8 cellular contexts compared by ENCODE assay signal in genomic region chr22:28741200-28741757, GRCh38. TPM values are rescaled to one million over a fixed set of nuclear protein-coding genes. Genes with fewer than 3 reads are reported as not detected.
A peak's percentile ranks its signal among the peaks of the same experiment; 100 is the strongest.
DNase-seq lines count a peak whose midpoint lies in the region; ATAC-seq, FAIRE-seq and TF ChIP-seq lines count a peak whose summit lies in the region.

No MANE protein-coding gene starts in this region.

- no peak for FAIRE-seq in astrocyte (lab: Jason Lieb, UNC)

- peak overlapping the region; percentile 90 for H3K27ac Mint-ChIP-seq in astrocyte (ENCODE audit: unreplicated experiment)

- H2AFZ ChIP-seq in astrocyte (ENCODE audit: low read depth, low read length): peak overlapping the region; percentile 85
- H2AFZ ChIP-seq in mesenchymal stem cell (ENCODE audit: low read depth, low read length): peak overlapping the region; percentile 55

- H3K4me3 ChIP-seq in HEK293 (ENCODE audit: low read depth, low read length) (peak overlapping the region; percentile 64), astrocyte (ENCODE audit: insufficient read depth, low read depth, low read length) (peak overlapping the region; percentile 89), mesenchymal stem cell (ENCODE audit: insufficient read depth in 1 of 2, low read depth in 1 of 2, low read length in 2 of 2) (peak overlapping the region; percentile 56 to 90)

- no peak overlapping the region for H2BK12ac ChIP-seq in mesenchymal stem cell (ENCODE audit: low read length in 2 of 2)

- H3K4me3 Mint-ChIP-seq in astrocyte (ENCODE audit: unreplicated experiment): peak overlapping the region; percentile 95

- no peak overlapping the region for H4K8ac ChIP-seq in mesenchymal stem cell (ENCODE audit: low read length)

- H3K9ac ChIP-seq in astrocyte (ENCODE audit: low read length) (peak overlapping the region; percentile 95), mesenchymal stem cell (ENCODE audit: low read length) (peak overlapping the region; percentile 98)

- peak overlapping the region; percentile 53 for H2AK5ac ChIP-seq in mesenchymal stem cell (ENCODE audit: low read length, severe bottlenecking)

- WGBS in mesenchymal stem cell: 15% methylated on average over 12 of the region's 16 CpGs

- DNase-seq in astrocyte (ENCODE audit: low read depth) (no peak), mesenchymal stem cell (no peak), NCI-H187 (lab: John Stamatoyannopoulos, UW) (no peak), NCI-H510A (lab: John Stamatoyannopoulos, UW) (no peak)

- peak overlapping the region; percentile 97 for H3K4me2 ChIP-seq in astrocyte (ENCODE audit: low read length)
- H3K4me2 ChIP-seq in mesenchymal stem cell (ENCODE audit: low read length, poor library complexity, severe bottlenecking): peak overlapping the region; percentile 81

- H4K20me1 ChIP-seq in astrocyte (ENCODE audit: insufficient read depth, low read length): peaks cover 5% of the 10 kb centered on the region

- H2BK5ac ChIP-seq in mesenchymal stem cell (ENCODE audit: low read depth, low read length, poor library complexity, severe bottlenecking): no peak overlapping the region

- H3K27ac ChIP-seq in 22Rv1 (peak overlapping the region; percentile 91), HEK293 (ENCODE audit: extremely low read depth, low read depth, low read length) (peak overlapping the region; percentile 59), astrocyte (ENCODE audit: low read depth, low read length) (peak overlapping the region; percentile 51), mesenchymal stem cell (ENCODE audit: low read length, poor library complexity, severe bottlenecking) (peak overlapping the region; percentile 42)

- H3K27me3 Mint-ChIP-seq in astrocyte (ENCODE audit: low read depth, unreplicated experiment): no peaks in the 10 kb centered on the region

- H3K9me3 Mint-ChIP-seq in astrocyte (ENCODE audit: unreplicated experiment): no peaks in the 10 kb centered on the region

- no peak overlapping the region for H2BK15ac ChIP-seq in mesenchymal stem cell (ENCODE audit: low read depth, poor library complexity, severe bottlenecking)

- H3K14ac ChIP-seq in mesenchymal stem cell (ENCODE audit: low read length in 2 of 2): no peak overlapping the region

- POLR2A ChIA-PET in HEK293 (lab: Yijun Ruan, JAX): interaction anchor here (0.6 to 2.4 kb wide), 8 partner anchors 8 to 62 kb away, joined by 3 to 13 read pairs (median 4); partner anchors contain the start of genes CCDC117, TTC28 and XBP1

- H3K23ac ChIP-seq in mesenchymal stem cell (ENCODE audit: low read length in 2 of 2): no peak overlapping the region

- H2BK120ac ChIP-seq in mesenchymal stem cell (ENCODE audit: low read depth, low read length): no peak overlapping the region

- peaks cover 9% of the 10 kb centered on the region for H3K4me1 Mint-ChIP-seq in astrocyte (ENCODE audit: low read depth, unreplicated experiment)

- H3K36me3 ChIP-seq in HEK293 (ENCODE audit: control insufficient read depth in 2 of 2, insufficient read depth in 1 of 2, low read length in 2 of 2) (peaks cover 31 to 37% of the 10 kb centered on the region in 2 experiments), astrocyte (ENCODE audit: insufficient read depth, low read length) (peaks cover 10% of the 10 kb centered on the region), mesenchymal stem cell (ENCODE audit: control insufficient read depth in 1 of 2, insufficient read depth in 2 of 2, low read depth in 1 of 2, low read length in 2 of 2) (peaks cover 11 to 26% of the 10 kb centered on the region in 2 experiments)

- H3K9me3 ChIP-seq in HEK293 (ENCODE audit: control insufficient read depth, insufficient read depth, low read depth, low read length) (no peaks in the 10 kb centered on the region), astrocyte (ENCODE audit: insufficient read depth, low read depth, low read length) (no peaks in the 10 kb centered on the region), mesenchymal stem cell (ENCODE audit: control insufficient read depth, low read length) (no peaks in the 10 kb centered on the region)

- peaks cover 4% of the 10 kb centered on the region for H3K36me3 Mint-ChIP-seq in astrocyte (ENCODE audit: low read depth, unreplicated experiment)

- ATAC-seq in HG02981 (IDR thresholded peaks at IDR 0.05; ENCODE audit: unreplicated experiment): no peak
- no peak for ATAC-seq in GM18517 (IDR thresholded peaks at IDR 0.05; ENCODE audit: unreplicated experiment)

- H3K4me1 ChIP-seq in HEK293 (ENCODE audit: control insufficient read depth, insufficient read depth, low read length): no peaks in the 10 kb centered on the region
- peaks cover 8% of the 10 kb centered on the region for H3K4me1 ChIP-seq in astrocyte (ENCODE audit: insufficient read depth, low read length)
- H3K4me1 ChIP-seq in mesenchymal stem cell (ENCODE audit: control insufficient read depth, insufficient read depth, low read depth, low read length): peaks cover 4% of the 10 kb centered on the region

- TF ChIP-seq CTCF in 22Rv1 (IDR thresholded peaks at IDR 0.05): no peak
- TF ChIP-seq CTCF in HEK293 (tag by site-specific recombination; IDR thresholded peaks at IDR 0.05): no peak
- TF ChIP-seq CTCF in astrocyte (IDR thresholded peaks at IDR 0.05; ENCODE audit: insufficient read depth, low read depth, low read length): no peak

- CTCF ChIA-PET in HEK293 (lab: Yijun Ruan, JAX): interaction anchor here (0.6 to 0.9 kb wide), 4 partner anchors 11 to 78 kb away, joined by 3 to 4 read pairs (median 4); no protein-coding TSS in a partner anchor

- H3K79me2 ChIP-seq in astrocyte (ENCODE audit: insufficient read depth, low read length): peaks cover 16% of the 10 kb centered on the region

- H4K91ac ChIP-seq in mesenchymal stem cell (ENCODE audit: low read length): no peak overlapping the region

- H3K27me3 ChIP-seq in astrocyte (ENCODE audit: insufficient read depth, low read length) (no peaks in the 10 kb centered on the region), mesenchymal stem cell (ENCODE audit: control insufficient read depth in 1 of 2, insufficient read depth in 1 of 2, low read length in 2 of 2) (no peaks in the 10 kb centered on the region)

- H3K18ac ChIP-seq in mesenchymal stem cell (ENCODE audit: low read depth in 1 of 2, low read length in 2 of 2): peak overlapping the region in 1 of 2 experiments; percentile 29

- peaks cover 30% of the 10 kb centered on the region for H3K79me1 ChIP-seq in mesenchymal stem cell (replicated peaks; ENCODE audit: low read length, poor library complexity, severe bottlenecking)

- H3K4ac ChIP-seq in mesenchymal stem cell (ENCODE audit: low read depth in 1 of 2, low read length in 2 of 2): no peak overlapping the region

TF ChIP-seq in HEK293, 187 proteins besides CTCF, POLR2A, EP300 and RAD21 (continues in another document):
- no peak for TF ChIP-seq ZNF621 (tag by site-specific recombination; IDR thresholded peaks at IDR 0.05)
- TF ChIP-seq ZNF560 (tag by site-specific recombination; IDR thresholded peaks at IDR 0.05; ENCODE audit: borderline replicate concordance): no peak
- no peak for TF ChIP-seq FEZF1 (tag by site-specific recombination; IDR thresholded peaks at IDR 0.05)
- no peak for TF ChIP-seq TCF7L2 (IDR thresholded peaks at IDR 0.05; ENCODE audit: borderline replicate concordance, low read depth, low read length)
- TF ChIP-seq TRIM28 (IDR thresholded peaks at IDR 0.05; ENCODE audit: borderline replicate concordance, low read length): no peak
- TF ChIP-seq KLF1 (tag by site-specific recombination; IDR thresholded peaks at IDR 0.05): no peak
- TF ChIP-seq ZFP69B (tag by site-specific recombination; IDR thresholded peaks at IDR 0.05): no peak; the same call in 1 of the 2 replicates
- TF ChIP-seq ZNF174 (tag by site-specific recombination; IDR thresholded peaks at IDR 0.05): no peak
- TF ChIP-seq ZNF138 (tag by site-specific recombination; IDR thresholded peaks at IDR 0.05; ENCODE audit: borderline replicate concordance): no peak
- no peak for TF ChIP-seq ZNF404 (tag by site-specific recombination; IDR thresholded peaks at IDR 0.05)
- no peak for TF ChIP-seq ZNF302 (tag by site-specific recombination; IDR thresholded peaks at IDR 0.05; ENCODE audit: low read depth)
- no peak for TF ChIP-seq ZNF777 (tag by site-specific recombination; IDR thresholded peaks at IDR 0.05; ENCODE audit: borderline replicate concordance)
- TF ChIP-seq ZNF391 (tag by site-specific recombination; IDR thresholded peaks at IDR 0.05; ENCODE audit: borderline replicate concordance, low read depth): peak; percentile 51; the same call in 1 of the 2 replicates
- TF ChIP-seq ZNF660 (tag by site-specific recombination; IDR thresholded peaks at IDR 0.05): peak; percentile 40; the same call in 1 of the 2 replicates
- no peak for TF ChIP-seq ZNF16 (tag by site-specific recombination; IDR thresholded peaks at IDR 0.05; ENCODE audit: low read depth)
- no peak for TF ChIP-seq ZNF529 (tag by site-specific recombination; IDR thresholded peaks at IDR 0.05; ENCODE audit: insufficient replicate concordance)

RNA-seq across cellular contexts. Expression of gene CHEK2, which starts 0.3 kb away (rescaled TPM):
- 5.7 and 7.5 TPM in 2 replicates for total RNA-seq in astrocyte
- polyA plus RNA-seq in mesenchymal stem cell (2013, experiment 1 of 2): 8.8 TPM
- 7.9 TPM for polyA plus RNA-seq in mesenchymal stem cell (2013, experiment 2 of 2)

RNA-seq across cellular contexts. Expression of gene HSCB, which starts 0.6 kb away (rescaled TPM):
- 10.4 and 10.7 TPM in 2 replicates for total RNA-seq in astrocyte
- 20.1 TPM for polyA plus RNA-seq in mesenchymal stem cell (2013, experiment 1 of 2)
- 20.3 TPM for polyA plus RNA-seq in mesenchymal stem cell (2013, experiment 2 of 2)

RNA-seq across cellular contexts. Expression of gene CCDC117, which starts 31.2 kb away (rescaled TPM):
- total RNA-seq in astrocyte: 13.5 and 15.8 TPM in 2 replicates
- 14.2 TPM for polyA plus RNA-seq in mesenchymal stem cell (2013, experiment 1 of 2)
- 14.5 TPM for polyA plus RNA-seq in mesenchymal stem cell (2013, experiment 2 of 2)

RNA-seq across cellular contexts. Expression of gene XBP1, which starts 59.1 kb away (rescaled TPM):
- total RNA-seq in astrocyte: 142 and 155 TPM in 2 replicates
- 127 TPM for polyA plus RNA-seq in mesenchymal stem cell (2013, experiment 1 of 2)
- polyA plus RNA-seq in mesenchymal stem cell (2013, experiment 2 of 2): 129 TPM
